15 cellular contexts compared by ENCODE assay signal in genomic region chr11:104222464-104222863, GRCh38. TPM values are rescaled to one million over a fixed set of nuclear protein-coding genes. Genes with fewer than 3 reads are reported as not detected.
"Had no signal": no experiment of that assay in that cellular context is flagged by ENCODE, and none has a peak within 500 bp of the region (broad histone marks: within the 10 kb centered on the region; RNA-seq: fewer than 3 reads in every experiment).

No MANE protein-coding gene starts in this region.

- H3K27ac ChIP-seq: adrenal gland, prostate gland, right lobe of liver, WERI-Rb-1 had no signal

- H3K27me3 Mint-ChIP-seq: activated CD4-positive, alpha-beta memory T cell treated with anti-CD3 and anti-CD28 coated beads for 36 hours; activated CD4-positive, alpha-beta T cell treated with anti-CD3 and anti-CD28 coated beads for 36 hours; activated naive CD4-positive, alpha-beta T cell treated with anti-CD3 and anti-CD28 coated beads, Interleukin-2, amount 50 U/mL, for 24 hours; activated T-cell treated with anti-CD3 and anti-CD28 coated beads, Interleukin-2, amount 50 U/mL, for 24 hours had no signal

- H3K4me3 Mint-ChIP-seq: activated CD4-positive, alpha-beta memory T cell treated with anti-CD3 and anti-CD28 coated beads for 36 hours; activated CD4-positive, alpha-beta T cell treated with anti-CD3 and anti-CD28 coated beads for 36 hours; activated naive CD4-positive, alpha-beta T cell treated with anti-CD3 and anti-CD28 coated beads, Interleukin-2, amount 50 U/mL, for 24 hours; activated T-cell treated with anti-CD3 and anti-CD28 coated beads, Interleukin-2, amount 50 U/mL, for 24 hours had no signal

- H3K4me1 ChIP-seq: adrenal gland, prostate gland, right lobe of liver had no signal

- DNase-seq: activated CD4-positive, alpha-beta memory T cell treated with anti-CD3 and anti-CD28 coated beads for 36 hours; activated CD4-positive, alpha-beta T cell treated with anti-CD3 and anti-CD28 coated beads for 36 hours; activated T-cell treated with anti-CD3 and anti-CD28 coated beads, Interleukin-2, amount 50 U/mL, for 24 hours; adrenal gland; midbrain; right lobe of liver; stimulated activated CD4-positive, alpha-beta T cell treated with anti-CD3 and anti-CD28 coated beads, Interleukin-4, amount 100 ng/mL, for 4 hours; stimulated activated CD8-positive, alpha-beta memory T cell treated with anti-CD3 and anti-CD28 coated beads, Interleukin-4, amount 100 ng/mL, for 48 hours; stimulated activated naive CD4-positive, alpha-beta T cell treated with Interleukin-2 at 50 U/mL for 16 hours; trophoblast cell; WERI-Rb-1 had no signal

- H3K36me3 ChIP-seq: adrenal gland, prostate gland, right lobe of liver, WERI-Rb-1 had no signal

- H3K27me3 ChIP-seq: adrenal gland, right lobe of liver had no signal

- H3K4me3 ChIP-seq: adrenal gland, prostate gland, right lobe of liver, smooth muscle cell had no signal

- H3K4me1 Mint-ChIP-seq: activated CD4-positive, alpha-beta T cell treated with anti-CD3 and anti-CD28 coated beads for 36 hours; activated naive CD4-positive, alpha-beta T cell treated with anti-CD3 and anti-CD28 coated beads, Interleukin-2, amount 50 U/mL, for 24 hours had no signal

- H3K4me2 ChIP-seq: smooth muscle cell had no signal

- H3K36me3 Mint-ChIP-seq: activated CD4-positive, alpha-beta memory T cell treated with anti-CD3 and anti-CD28 coated beads for 36 hours; activated naive CD4-positive, alpha-beta T cell treated with anti-CD3 and anti-CD28 coated beads, Interleukin-2, amount 50 U/mL, for 24 hours had no signal

- H3K27ac Mint-ChIP-seq: activated CD4-positive, alpha-beta memory T cell treated with anti-CD3 and anti-CD28 coated beads for 36 hours; activated CD4-positive, alpha-beta T cell treated with anti-CD3 and anti-CD28 coated beads for 36 hours; activated naive CD4-positive, alpha-beta T cell treated with anti-CD3 and anti-CD28 coated beads, Interleukin-2, amount 50 U/mL, for 24 hours; activated T-cell treated with anti-CD3 and anti-CD28 coated beads, Interleukin-2, amount 50 U/mL, for 24 hours had no signal

- H3K9me3 ChIP-seq: adrenal gland, prostate gland, right lobe of liver had no signal

- ATAC-seq: activated CD4-positive, alpha-beta T cell treated with anti-CD3 and anti-CD28 coated beads for 36 hours; left lobe of liver; right lobe of liver had no signal

- H3K9me3 Mint-ChIP-seq: activated CD4-positive, alpha-beta memory T cell treated with anti-CD3 and anti-CD28 coated beads for 36 hours; activated naive CD4-positive, alpha-beta T cell treated with anti-CD3 and anti-CD28 coated beads, Interleukin-2, amount 50 U/mL, for 24 hours had no signal

RNA-seq across cellular contexts. Expression of gene PDGFD, which starts 58.5 kb away (rescaled TPM):
- total RNA-seq: activated CD4-positive, alpha-beta memory T cell treated with anti-CD3 and anti-CD28 coated beads for 36 hours; activated CD4-positive, alpha-beta T cell treated with anti-CD3 and anti-CD28 coated beads for 36 hours had no signal
